In the genomic region with DNA sequence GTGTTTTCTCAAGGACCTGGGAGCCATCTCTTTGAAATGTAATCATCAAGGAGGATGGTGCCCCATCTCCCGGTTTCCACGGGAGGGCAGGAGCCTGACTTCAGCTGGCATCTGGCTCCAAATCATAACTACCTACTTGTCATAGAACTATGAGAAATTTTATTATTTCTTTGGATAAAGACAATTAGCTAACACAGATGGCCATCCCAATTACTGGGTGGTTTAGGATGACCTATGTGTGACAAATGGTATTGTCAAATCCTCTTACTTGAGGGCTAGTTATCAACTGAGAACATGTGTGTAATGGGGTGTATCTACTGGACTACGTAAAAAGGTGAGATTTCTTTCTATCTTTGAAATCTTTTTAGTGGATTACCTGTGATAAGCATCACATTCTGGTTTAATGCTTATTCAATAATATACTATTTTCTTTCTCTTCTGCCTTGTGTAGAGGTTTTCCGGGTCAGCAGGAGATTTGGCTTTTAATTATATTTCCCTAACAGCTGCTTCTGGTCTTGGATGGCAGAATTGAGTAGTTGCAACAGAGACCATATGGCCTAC, we compare ENCODE assay signal across 24 cellular contexts. TPM values are rescaled to one million over a fixed set of nuclear protein-coding genes. Genes with fewer than 3 reads are reported as not detected.
DNase-seq lines count a peak whose midpoint lies in the region; ATAC-seq and TF ChIP-seq lines count a peak whose summit lies in the region.
"Had no signal": no experiment of that assay in that cellular context is flagged by ENCODE, and none has a peak within 500 bp of the region (broad histone marks: within the 10 kb centered on the region; RNA-seq: fewer than 3 reads in every experiment).

No MANE protein-coding gene starts in this region.

- H3F3A ChIP-seq in SK-N-SH (replicated peaks; ENCODE audit: insufficient read depth) (no peaks in the 10 kb centered on the region), PC-3 (ENCODE audit: low read length, unreplicated experiment) (no peaks in the 10 kb centered on the region)

- WGBS in SK-N-SH (ENCODE audit: low lambda C conversion rate): 27% methylated on average over 4 of the region's 4 CpGs

- no TSS peak for BruUV-seq in PC-3 (replicated peaks; lab: Mats Ljungman, UMichigan)

- H3K27ac Mint-ChIP-seq in activated CD4-positive, alpha-beta T cell treated with anti-CD3 and anti-CD28 coated beads, Interleukin-2, amount 10 ng/mL, durations not matched to agents 7 days and 5 days: no peak overlapping the region
- H3K27ac Mint-ChIP-seq: B cell; CD4-positive, CD25-positive, alpha-beta regulatory T cell; HFFc6 had no signal

- CTCF ChIA-PET in SK-N-SH (lab: Yijun Ruan, JAX) (interaction anchor here (1.0 to 2.5 kb wide), 3 partner anchors 14 to 281 kb away, joined by 3 to 13 read pairs (median 3); no protein-coding TSS in a partner anchor), PC-3 (lab: Charles Lee) (no interaction called here)
- CTCF ChIA-PET in activated CD4-positive, alpha-beta T cell treated with anti-CD3 and anti-CD28 coated beads, Interleukin-2, amount 10 ng/mL, durations not matched to agents 7 days and 5 days (lab: Charles Lee): interaction anchor here (2.0 kb wide), 1 partner anchor 14 kb away, joined by 9 read pairs; no protein-coding TSS in a partner anchor

- no peak for ATAC-seq in PC-3
- ATAC-seq: HepG2, Right ventricle myocardium inferior had no signal

- H3K27me3 Mint-ChIP-seq in activated CD4-positive, alpha-beta T cell treated with anti-CD3 and anti-CD28 coated beads, Interleukin-2, amount 10 ng/mL, durations not matched to agents 7 days and 5 days: peaks cover 24% of the 10 kb centered on the region
- H3K27me3 Mint-ChIP-seq: B cell had no signal

- H3K36me3 Mint-ChIP-seq in activated CD4-positive, alpha-beta T cell treated with anti-CD3 and anti-CD28 coated beads, Interleukin-2, amount 10 ng/mL, durations not matched to agents 7 days and 5 days (ENCODE audit: low read depth): no peaks in the 10 kb centered on the region
- H3K36me3 Mint-ChIP-seq: CD4-positive, CD25-positive, alpha-beta regulatory T cell had no signal

- DNase-seq in BE2C (no peak), NCI-H1694 treated with DMSO at 0.1 percent for 48 hours (lab: John Stamatoyannopoulos, UW) (peak; percentile 91), NCI-H524 treated with DMSO at 0.1 percent for 48 hours (lab: John Stamatoyannopoulos, UW) (peak; percentile 99), SK-N-SH (peak; percentile 30), GDM1 (lab: John Stamatoyannopoulos, UW) (no peak), PC-3 (no peak), HuH-7 (ENCODE audit: low spot score) (no peak)
- DNase-seq in activated CD4-positive, alpha-beta T cell treated with anti-CD3 and anti-CD28 coated beads, Interleukin-2, amount 10 ng/mL, durations not matched to agents 7 days and 5 days: no peak
- DNase-seq: 8988T; Caco-2; CD4-positive, CD25-positive, alpha-beta regulatory T cell; DMS53; EL; HFFc6; KG1; NCI-H1105 treated with DMSO at 0.1 percent for 48 hours; NCI-H187; NCI-H2107; NCI-H510A; T-helper 1 cell had no signal

- H3K4me3 Mint-ChIP-seq in activated CD4-positive, alpha-beta T cell treated with anti-CD3 and anti-CD28 coated beads, Interleukin-2, amount 10 ng/mL, durations not matched to agents 7 days and 5 days: no peak overlapping the region
- H3K4me3 Mint-ChIP-seq: B cell; CD4-positive, CD25-positive, alpha-beta regulatory T cell; HFFc6 had no signal

- no peaks in the 10 kb centered on the region for H3K9me3 ChIP-seq in BE2C
- H3K9me3 ChIP-seq in SK-N-SH: no peaks in the 10 kb centered on the region
- H3K9me3 ChIP-seq in PC-3 (ENCODE audit: low read length): no peaks in the 10 kb centered on the region
- H3K9me3 ChIP-seq: Caco-2 had no signal

- no peak for TF ChIP-seq RAD21 in SK-N-SH (IDR thresholded peaks at IDR 0.05; ENCODE audit: low read length)

- H3K4me1 ChIP-seq in BE2C (peaks cover 10% of the 10 kb centered on the region), SK-N-SH (ENCODE audit: control insufficient read depth in 1 of 2, insufficient read depth in 2 of 2, low read depth in 1 of 2, low read length in 1 of 2) (peaks cover 0 to 9% of the 10 kb centered on the region in 2 experiments; a peak in 2 of 4 replicates), PC-3 (ENCODE audit: insufficient read depth, low read length) (peaks cover 14% of the 10 kb centered on the region)

- no peak overlapping the region for H3K4me3 ChIP-seq in BE2C (ENCODE audit: low read depth, low read length)
- no peak overlapping the region for H3K4me3 ChIP-seq in SK-N-SH (ENCODE audit: low read depth in 2 of 2, low read length in 1 of 2)
- no peak overlapping the region for H3K4me3 ChIP-seq in PC-3 (ENCODE audit: low read length)
- H3K4me3 ChIP-seq: SK-N-MC had no signal

- peaks cover 19% of the 10 kb centered on the region for H3K4me1 Mint-ChIP-seq in activated CD4-positive, alpha-beta T cell treated with anti-CD3 and anti-CD28 coated beads, Interleukin-2, amount 10 ng/mL, durations not matched to agents 7 days and 5 days

- no peaks in the 10 kb centered on the region for H3K36me3 ChIP-seq in BE2C
- no peaks in the 10 kb centered on the region for H3K36me3 ChIP-seq in SK-N-SH (replicated peaks in 1 of 2; ENCODE audit: control insufficient read depth in 1 of 2, insufficient read depth in 2 of 2, low read length in 1 of 2)
- no peaks in the 10 kb centered on the region for H3K36me3 ChIP-seq in PC-3 (ENCODE audit: low read depth, low read length)

- H2AFZ ChIP-seq in SK-N-SH (ENCODE audit: low read depth) (no peak overlapping the region), PC-3 (ENCODE audit: low read length) (no peak overlapping the region)

- POLR2A ChIA-PET in SK-N-SH (lab: Yijun Ruan, JAX): interaction anchor here (0.9 kb wide), 1 partner anchor 39 kb away, joined by 3 read pairs; no protein-coding TSS in a partner anchor
- POLR2A ChIA-PET in PC-3 (lab: Charles Lee; ENCODE audit: unreplicated experiment): no interaction called here
- POLR2A ChIA-PET in activated CD4-positive, alpha-beta T cell treated with anti-CD3 and anti-CD28 coated beads, Interleukin-2, amount 10 ng/mL, durations not matched to agents 7 days and 5 days (lab: Charles Lee): no interaction called here

- peaks cover 6% of the 10 kb centered on the region for H3K9me3 Mint-ChIP-seq in activated CD4-positive, alpha-beta T cell treated with anti-CD3 and anti-CD28 coated beads, Interleukin-2, amount 10 ng/mL, durations not matched to agents 7 days and 5 days

- intact Hi-C loops in PC-3 (cut with micrococcal nuclease): no loop called here

- H3K9ac ChIP-seq in SK-N-SH (no peak overlapping the region), PC-3 (ENCODE audit: low read length) (no peak overlapping the region)

- H4K20me1 ChIP-seq in SK-N-SH (ENCODE audit: insufficient read depth): no peaks in the 10 kb centered on the region
- no peaks in the 10 kb centered on the region for H4K20me1 ChIP-seq in PC-3 (ENCODE audit: low read length)

- H3K79me2 ChIP-seq in SK-N-SH (ENCODE audit: insufficient read depth): no peaks in the 10 kb centered on the region
- no peaks in the 10 kb centered on the region for H3K79me2 ChIP-seq in PC-3 (ENCODE audit: low read length)

- no peaks in the 10 kb centered on the region for H3K9me2 ChIP-seq in SK-N-SH
- H3K9me2 ChIP-seq in PC-3 (replicated peaks; ENCODE audit: low read length): no peaks in the 10 kb centered on the region

- H3K27ac ChIP-seq in SK-N-SH (ENCODE audit: low read depth in 2 of 2, low read length in 1 of 2) (peak overlapping the region in 1 of 2 experiments; percentile 16; a peak in 1 of 4 replicates), PC-3 (ENCODE audit: low read length) (no peak overlapping the region)
- H3K27ac ChIP-seq: SK-N-MC had no signal

- H3K27me3 ChIP-seq in BE2C (no peaks in the 10 kb centered on the region; the same call in 1 of the 2 replicates), SK-N-SH (ENCODE audit: insufficient read depth) (no peaks in the 10 kb centered on the region), PC-3 (ENCODE audit: low read length) (no peaks in the 10 kb centered on the region)

- H3K4me2 ChIP-seq in SK-N-SH (no peak overlapping the region), PC-3 (ENCODE audit: low read length) (no peak overlapping the region)

- TF ChIP-seq EP300 in SK-N-SH (IDR thresholded peaks at IDR 0.05; ENCODE audit: borderline replicate concordance in 1 of 2, low read depth in 1 of 2, low read length in 1 of 2): peak in 1 of 2 experiments; percentile 44; a peak in 1 of 4 replicates

- TF ChIP-seq CTCF in BE2C (IDR thresholded peaks at IDR 0.05; ENCODE audit: low read depth, low read length) (peak; percentile 38; the same call in 1 of the 2 replicates), SK-N-SH (IDR thresholded peaks at IDR 0.05) (no peak), PC-3 (conservative IDR thresholded peaks at IDR 0.05; ENCODE audit: low read depth, low read length) (no peak)

TF ChIP-seq in SK-N-SH, 30 proteins besides CTCF, POLR2A, EP300 and RAD21:
- TF ChIP-seq FOSL2 (IDR thresholded peaks at IDR 0.05; ENCODE audit: borderline replicate concordance, low read depth): no peak
- no peak for TF ChIP-seq RXRA (IDR thresholded peaks at IDR 0.05; ENCODE audit: borderline replicate concordance, low read depth)
- 0 out of 2 replicates have a peak, but pooled peaks have one; percentile 22 for TF ChIP-seq RFX5 (IDR thresholded peaks at IDR 0.05; ENCODE audit: low read length)
- peak; percentile 52 for TF ChIP-seq GATA2 (CRISPR knock-in tag; IDR thresholded peaks at IDR 0.05)
- no peak for TF ChIP-seq TCF12 (IDR thresholded peaks at IDR 0.05)
- no peak for TF ChIP-seq POLR2AphosphoS5 (IDR thresholded peaks at IDR 0.05; ENCODE audit: low read depth, low read length)
- TF ChIP-seq CHD2 (IDR thresholded peaks at IDR 0.05; ENCODE audit: low read length, partially characterized antibody): no peak
- no peak for TF ChIP-seq JUND (IDR thresholded peaks at IDR 0.05)
- no peak for TF ChIP-seq NFIC (IDR thresholded peaks at IDR 0.05; ENCODE audit: borderline replicate concordance)
- TF ChIP-seq SIN3A (IDR thresholded peaks at IDR 0.05; ENCODE audit: borderline replicate concordance, low read depth, low read length): no peak
TF ChIP-seq in SK-N-SH: peak in this region for 2.

RNA-seq across cellular contexts. Expression of a gene that starts 15.3 kb away (rescaled TPM):
- polyA plus RNA-seq in BE2C (2012; ENCODE audit: insufficient read depth, insufficient read length, low read depth): 0.57 TPM
- 9.2 and 11.0 TPM in 2 replicates for polyA plus RNA-seq in SK-N-SH (2012; rRNA removed)
- polyA plus RNA-seq in SK-N-SH (2012; cell fraction: cytosol; rRNA removed): 7.3 and 7.6 TPM in 2 replicates
- polyA plus RNA-seq in SK-N-SH (2012; cell fraction: nucleus; rRNA removed): 23.7 and 34.4 TPM in 2 replicates
- total RNA-seq in PC-3 (2014; rRNA removed): 20.8 and 21.8 TPM in 2 replicates
- 100 to 1,000 TPM; 147 to 158 TPM for total RNA-seq in activated CD4-positive, alpha-beta T cell treated with anti-CD3 and anti-CD28 coated beads, Interleukin-2, amount 10 ng/mL, durations not matched to agents 7 days and 5 days

Comparison
In these comparisons a context has a peak if more than half of its experiments do, and no peak if none do; other contexts are left out.
1. DNase-seq: peak in NCI-H1694 treated with DMSO at 0.1 percent for 48 hours (single experiment), NCI-H524 treated with DMSO at 0.1 percent for 48 hours (single experiment) and SK-N-SH (single experiment); none in BE2C (single experiment), GDM1 (single experiment), PC-3 (single experiment), HuH-7 (single experiment) and activated CD4-positive, alpha-beta T cell treated with anti-CD3 and anti-CD28 coated beads, Interleukin-2, amount 10 ng/mL, durations not matched to agents 7 days and 5 days (single experiment).